ENCODE assay signal across 16 cellular contexts in genomic region chr9:114913217-114913616, GRCh38. TPM values are rescaled to one million over a fixed set of nuclear protein-coding genes. Genes with fewer than 3 reads are reported as not detected.
"Had no signal": no experiment of that assay in that cellular context is flagged by ENCODE, and none has a peak within 500 bp of the region (broad histone marks: within the 10 kb centered on the region; RNA-seq: fewer than 3 reads in every experiment).

No MANE protein-coding gene starts in this region.

- H3K4me3 ChIP-seq: right lobe of liver, skin epidermis, tibial artery had no signal

- H3K36me3 ChIP-seq: right lobe of liver, tibial artery had no signal

- DNase-seq: central memory CD4-positive, alpha-beta T cell; effector memory CD4-positive, alpha-beta T cell; left ventricle myocardium superior; mammary epithelial cell; occipital lobe; right lobe of liver; stimulated activated CD4-positive, alpha-beta T cell treated with anti-CD3 and anti-CD28 coated beads, Interleukin-1b, Interleukin-23, amount 100 ng/mL, for 48 hours; stimulated activated naive CD8-positive, alpha-beta T cell treated with anti-CD3 and anti-CD28 coated beads, Interleukin-15, amount 100 ng/mL, for 72 hours; tibial artery had no signal

- H3K4me1 Mint-ChIP-seq: neural crest cell had no signal

- H3K9me3 Mint-ChIP-seq: activated naive CD4-positive, alpha-beta T cell treated with anti-CD3 and anti-CD28 coated beads, Interleukin-2, amount 50 U/mL, for 72 hours; neural crest cell had no signal

- H3K4me3 Mint-ChIP-seq: neural crest cell; stimulated activated naive CD8-positive, alpha-beta T cell treated with anti-CD3 and anti-CD28 coated beads, Interleukin-15, amount 100 ng/mL, for 72 hours had no signal

- H3K27me3 Mint-ChIP-seq: stimulated activated naive CD8-positive, alpha-beta T cell treated with anti-CD3 and anti-CD28 coated beads, Interleukin-15, amount 100 ng/mL, for 72 hours had no signal

- ATAC-seq: activated naive CD4-positive, alpha-beta T cell treated with anti-CD3 and anti-CD28 coated beads, Interleukin-2, amount 50 U/mL, for 72 hours; esophagus mucosa; left ventricle myocardium superior; right lobe of liver; SK-N-SH treated with all-trans-retinoic acid at 6 μM for 48 hours; stimulated activated naive CD8-positive, alpha-beta T cell treated with anti-CD3 and anti-CD28 coated beads, Interleukin-15, amount 100 ng/mL, for 72 hours had no signal

- H3K27me3 ChIP-seq: right lobe of liver, tibial artery had no signal

- H3K27ac ChIP-seq: right lobe of liver, skin epidermis, tibial artery had no signal

- H3K4me1 ChIP-seq: tibial artery had no signal

RNA-seq across cellular contexts. Expression of gene TNFSF8, which starts 17.2 kb away (rescaled TPM):
- total RNA-seq: astrocyte, dermis microvascular lymphatic vessel endothelial cell, mammary epithelial cell, neural crest cell had no signal
- polyA plus RNA-seq: mammary epithelial cell had no signal
